Comparison of ENCODE assay signal across 1 cellular context in the genomic region with DNA sequence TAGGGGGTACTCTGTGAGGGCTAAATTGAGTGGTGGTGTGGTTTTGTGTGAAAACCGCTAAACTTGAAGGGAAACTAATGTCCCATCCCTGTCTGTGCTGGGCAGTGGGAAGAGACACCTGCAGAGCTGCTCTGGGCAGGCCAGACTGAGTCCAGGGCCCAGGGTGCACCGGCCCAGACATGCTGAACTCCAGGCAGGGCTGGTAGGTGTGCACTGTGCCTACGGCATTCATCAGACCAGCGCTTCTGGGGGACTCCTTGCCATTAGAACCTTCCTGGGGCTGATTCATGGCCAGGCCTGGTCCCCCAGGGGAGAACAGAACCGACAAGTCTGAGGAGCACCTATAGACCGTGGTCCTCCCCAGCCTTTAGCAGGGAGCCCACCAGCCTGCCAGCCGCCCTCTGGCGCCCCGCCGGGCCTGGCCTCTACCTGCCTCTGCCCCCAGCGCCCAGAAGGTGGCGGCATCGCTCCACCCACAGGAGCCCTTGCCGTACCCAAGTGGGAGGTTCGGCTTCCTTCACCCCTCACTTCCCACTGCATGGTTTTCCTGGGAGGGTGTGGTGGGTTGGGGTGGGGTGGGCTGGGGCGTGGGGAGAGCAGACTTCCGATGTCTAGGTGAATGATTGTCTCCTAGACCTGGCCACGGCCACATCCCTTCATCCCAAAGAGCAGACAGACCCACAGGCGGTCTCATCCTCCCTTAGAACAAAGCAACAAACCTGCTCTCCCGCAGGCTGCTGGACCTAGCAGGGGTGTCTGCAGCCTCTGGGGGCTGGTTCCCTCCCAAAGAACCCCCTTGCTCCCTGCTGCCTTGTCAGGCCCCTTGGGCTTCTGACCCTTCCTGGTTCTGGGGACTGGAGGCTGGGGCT.
TF ChIP-seq lines count a peak whose summit lies in the region.

No MANE protein-coding gene starts in this region.

TF ChIP-seq in GM12878, 131 proteins besides CTCF, POLR2A, EP300 and RAD21 (continued from another document):
- TF ChIP-seq, protein P1, sequence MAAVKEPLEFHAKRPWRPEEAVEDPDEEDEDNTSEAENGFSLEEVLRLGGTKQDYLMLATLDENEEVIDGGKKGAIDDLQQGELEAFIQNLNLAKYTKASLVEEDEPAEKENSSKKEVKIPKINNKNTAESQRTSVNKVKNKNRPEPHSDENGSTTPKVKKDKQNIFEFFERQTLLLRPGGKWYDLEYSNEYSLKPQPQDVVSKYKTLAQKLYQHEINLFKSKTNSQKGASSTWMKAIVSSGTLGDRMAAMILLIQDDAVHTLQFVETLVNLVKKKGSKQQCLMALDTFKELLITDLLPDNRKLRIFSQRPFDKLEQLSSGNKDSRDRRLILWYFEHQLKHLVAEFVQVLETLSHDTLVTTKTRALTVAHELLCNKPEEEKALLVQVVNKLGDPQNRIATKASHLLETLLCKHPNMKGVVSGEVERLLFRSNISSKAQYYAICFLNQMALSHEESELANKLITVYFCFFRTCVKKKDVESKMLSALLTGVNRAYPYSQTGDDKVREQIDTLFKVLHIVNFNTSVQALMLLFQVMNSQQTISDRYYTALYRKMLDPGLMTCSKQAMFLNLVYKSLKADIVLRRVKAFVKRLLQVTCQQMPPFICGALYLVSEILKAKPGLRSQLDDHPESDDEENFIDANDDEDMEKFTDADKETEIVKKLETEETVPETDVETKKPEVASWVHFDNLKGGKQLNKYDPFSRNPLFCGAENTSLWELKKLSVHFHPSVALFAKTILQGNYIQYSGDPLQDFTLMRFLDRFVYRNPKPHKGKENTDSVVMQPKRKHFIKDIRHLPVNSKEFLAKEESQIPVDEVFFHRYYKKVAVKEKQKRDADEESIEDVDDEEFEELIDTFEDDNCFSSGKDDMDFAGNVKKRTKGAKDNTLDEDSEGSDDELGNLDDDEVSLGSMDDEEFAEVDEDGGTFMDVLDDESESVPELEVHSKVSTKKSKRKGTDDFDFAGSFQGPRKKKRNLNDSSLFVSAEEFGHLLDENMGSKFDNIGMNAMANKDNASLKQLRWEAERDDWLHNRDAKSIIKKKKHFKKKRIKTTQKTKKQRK (IDR thresholded peaks at IDR 0.05; ENCODE audit: low read depth, low read length), result no peak
- TF ChIP-seq, protein P2, sequence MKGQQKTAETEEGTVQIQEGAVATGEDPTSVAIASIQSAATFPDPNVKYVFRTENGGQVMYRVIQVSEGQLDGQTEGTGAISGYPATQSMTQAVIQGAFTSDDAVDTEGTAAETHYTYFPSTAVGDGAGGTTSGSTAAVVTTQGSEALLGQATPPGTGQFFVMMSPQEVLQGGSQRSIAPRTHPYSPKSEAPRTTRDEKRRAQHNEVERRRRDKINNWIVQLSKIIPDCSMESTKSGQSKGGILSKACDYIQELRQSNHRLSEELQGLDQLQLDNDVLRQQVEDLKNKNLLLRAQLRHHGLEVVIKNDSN (IDR thresholded peaks at IDR 0.05; ENCODE audit: borderline replicate concordance, extremely low read length, insufficient read depth, low read depth, low read length), result no peak
- TF ChIP-seq, protein P3, sequence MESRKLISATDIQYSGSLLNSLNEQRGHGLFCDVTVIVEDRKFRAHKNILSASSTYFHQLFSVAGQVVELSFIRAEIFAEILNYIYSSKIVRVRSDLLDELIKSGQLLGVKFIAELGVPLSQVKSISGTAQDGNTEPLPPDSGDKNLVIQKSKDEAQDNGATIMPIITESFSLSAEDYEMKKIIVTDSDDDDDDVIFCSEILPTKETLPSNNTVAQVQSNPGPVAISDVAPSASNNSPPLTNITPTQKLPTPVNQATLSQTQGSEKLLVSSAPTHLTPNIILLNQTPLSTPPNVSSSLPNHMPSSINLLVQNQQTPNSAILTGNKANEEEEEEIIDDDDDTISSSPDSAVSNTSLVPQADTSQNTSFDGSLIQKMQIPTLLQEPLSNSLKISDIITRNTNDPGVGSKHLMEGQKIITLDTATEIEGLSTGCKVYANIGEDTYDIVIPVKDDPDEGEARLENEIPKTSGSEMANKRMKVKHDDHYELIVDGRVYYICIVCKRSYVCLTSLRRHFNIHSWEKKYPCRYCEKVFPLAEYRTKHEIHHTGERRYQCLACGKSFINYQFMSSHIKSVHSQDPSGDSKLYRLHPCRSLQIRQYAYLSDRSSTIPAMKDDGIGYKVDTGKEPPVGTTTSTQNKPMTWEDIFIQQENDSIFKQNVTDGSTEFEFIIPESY (IDR thresholded peaks at IDR 0.05), result 0 out of 2 replicates have a peak, but pooled peaks have one; percentile 22
- TF ChIP-seq NFXL1 (IDR thresholded peaks at IDR 0.05; ENCODE audit: borderline replicate concordance) (no peak), RB1 (IDR thresholded peaks at IDR 0.05; ENCODE audit: borderline replicate concordance) (peak; percentile 31; the same call in 1 of the 2 replicates), SMC3 (IDR thresholded peaks at IDR 0.05; ENCODE audit: borderline replicate concordance, low read length) (peak; percentile 90), NR2C1 (IDR thresholded peaks at IDR 0.05) (no peak), NFYA (IDR thresholded peaks at IDR 0.05; ENCODE audit: borderline replicate concordance, low read depth, low read length) (no peak), YY1 (IDR thresholded peaks at IDR 0.05; ENCODE audit: low read depth, low read length) (peak; percentile 66; the same call in 1 of the 2 replicates), SPI1 (IDR thresholded peaks at IDR 0.05; ENCODE audit: borderline replicate concordance, insufficient read depth, low read depth, low read length) (no peak), BACH1 (IDR thresholded peaks at IDR 0.05; ENCODE audit: borderline replicate concordance) (0 out of 2 replicates have a peak, but pooled peaks have one; percentile 24), EZH2 (IDR thresholded peaks at IDR 0.05; ENCODE audit: borderline replicate concordance, control insufficient read depth, low read depth, low read length) (no peak), WRNIP1 (IDR thresholded peaks at IDR 0.05; ENCODE audit: borderline replicate concordance, low read depth, low read length) (no peak), MYB (IDR thresholded peaks at IDR 0.05; ENCODE audit: borderline replicate concordance, low read depth, low read length) (no peak)
- TF ChIP-seq, protein P4, sequence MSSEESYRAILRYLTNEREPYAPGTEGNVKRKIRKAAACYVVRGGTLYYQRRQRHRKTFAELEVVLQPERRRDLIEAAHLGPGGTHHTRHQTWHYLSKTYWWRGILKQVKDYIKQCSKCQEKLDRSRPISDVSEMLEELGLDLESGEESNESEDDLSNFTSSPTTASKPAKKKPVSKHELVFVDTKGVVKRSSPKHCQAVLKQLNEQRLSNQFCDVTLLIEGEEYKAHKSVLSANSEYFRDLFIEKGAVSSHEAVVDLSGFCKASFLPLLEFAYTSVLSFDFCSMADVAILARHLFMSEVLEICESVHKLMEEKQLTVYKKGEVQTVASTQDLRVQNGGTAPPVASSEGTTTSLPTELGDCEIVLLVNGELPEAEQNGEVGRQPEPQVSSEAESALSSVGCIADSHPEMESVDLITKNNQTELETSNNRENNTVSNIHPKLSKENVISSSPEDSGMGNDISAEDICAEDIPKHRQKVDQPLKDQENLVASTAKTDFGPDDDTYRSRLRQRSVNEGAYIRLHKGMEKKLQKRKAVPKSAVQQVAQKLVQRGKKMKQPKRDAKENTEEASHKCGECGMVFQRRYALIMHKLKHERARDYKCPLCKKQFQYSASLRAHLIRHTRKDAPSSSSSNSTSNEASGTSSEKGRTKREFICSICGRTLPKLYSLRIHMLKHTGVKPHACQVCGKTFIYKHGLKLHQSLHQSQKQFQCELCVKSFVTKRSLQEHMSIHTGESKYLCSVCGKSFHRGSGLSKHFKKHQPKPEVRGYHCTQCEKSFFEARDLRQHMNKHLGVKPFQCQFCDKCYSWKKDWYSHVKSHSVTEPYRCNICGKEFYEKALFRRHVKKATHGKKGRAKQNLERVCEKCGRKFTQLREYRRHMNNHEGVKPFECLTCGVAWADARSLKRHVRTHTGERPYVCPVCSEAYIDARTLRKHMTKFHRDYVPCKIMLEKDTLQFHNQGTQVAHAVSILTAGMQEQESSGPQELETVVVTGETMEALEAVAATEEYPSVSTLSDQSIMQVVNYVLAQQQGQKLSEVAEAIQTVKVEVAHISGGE (CRISPR knock-in tag; IDR thresholded peaks at IDR 0.05), result no peak
